In the genomic region with DNA sequence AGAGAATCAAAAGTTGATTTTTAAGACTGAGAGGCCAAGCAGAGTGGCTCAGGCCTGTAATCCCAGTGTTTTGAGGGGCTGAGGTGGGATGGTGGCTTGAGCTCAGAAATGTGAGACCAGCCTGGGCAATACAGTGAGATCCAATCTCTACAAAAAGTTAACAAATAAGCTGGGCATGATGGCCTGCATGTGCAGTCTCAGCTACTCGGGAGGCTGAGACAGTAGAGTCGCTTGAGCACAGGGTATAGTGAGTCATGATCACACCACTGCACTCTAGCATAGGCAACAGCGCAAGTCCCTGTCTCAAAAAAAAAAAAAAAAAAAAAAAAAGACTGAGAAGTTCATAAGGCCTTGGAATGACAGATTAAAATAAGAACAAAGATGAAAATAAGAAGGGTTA, we compare ENCODE assay signal across 22 cellular contexts.
"Had no signal": no experiment of that assay in that cellular context is flagged by ENCODE, and none has a peak within 500 bp of the region (broad histone marks: within the 10 kb centered on the region; RNA-seq: fewer than 3 reads in every experiment).

No MANE protein-coding gene starts in this region.

- ATAC-seq: activated CD4-positive, alpha-beta T cell treated with anti-CD3 and anti-CD28 coated beads for 36 hours; activated T-cell treated with anti-CD3 and anti-CD28 coated beads, Interleukin-2, amount 50 U/mL, for 4 hours; effector memory CD8-positive, alpha-beta T cell; heart right ventricle; left colon; lower lobe of right lung; natural killer cell; stimulated activated naive B cell treated with anti-CD40 and anti-IgM and Interleukin-4, amounts not matched to agents 10 μg/mL and 1 μg/mL and 100 μg/mL, for 72 hours had no signal

- DNase-seq: activated B cell treated with CpG ODN at 0.5 μM for 24 hours; activated CD4-positive, alpha-beta T cell treated with anti-CD3 and anti-CD28 coated beads for 36 hours; activated CD4-positive, alpha-beta T cell treated with anti-CD3 and anti-CD28 coated beads, Interleukin-2, amount 50 U/mL, for 4 hours; activated CD8-positive, alpha-beta memory T cell treated with anti-CD3 and anti-CD28 coated beads for 24 hours; activated CD8-positive, alpha-beta memory T cell treated with anti-CD3 and anti-CD28 coated beads, Interleukin-2, amount 50 U/mL, for 4 hours; activated naive CD4-positive, alpha-beta T cell; activated T-cell treated with anti-CD3 and anti-CD28 coated beads, Interleukin-2, amount 50 U/mL, for 4 hours; effector memory CD8-positive, alpha-beta T cell; esophagus squamous epithelium; heart right ventricle; left colon; lower lobe of right lung; natural killer cell; sigmoid colon; stimulated activated CD4-positive, alpha-beta T cell treated with anti-CD3 and anti-CD28 coated beads, Interleukin-2, amount 100 ng/mL, for 48 hours; stimulated activated CD8-positive, alpha-beta memory T cell treated with anti-CD3 and anti-CD28 coated beads, Interleukin-4, amount 100 ng/mL, for 48 hours; stimulated activated naive B cell treated with anti-CD40 and anti-IgM and Interleukin-4, amounts not matched to agents 10 μg/mL and 1 μg/mL and 100 μg/mL, for 72 hours; T-helper 9 cell; testis had no signal

- H3K36me3 ChIP-seq: adrenal gland, breast epithelium, esophagus squamous epithelium, heart right ventricle, lower lobe of right lung, sigmoid colon had no signal

- H3K4me2 ChIP-seq: smooth muscle cell had no signal

- H3K4me1 ChIP-seq: adrenal gland, breast epithelium, esophagus squamous epithelium, heart right ventricle, lower lobe of right lung, sigmoid colon, testis had no signal

- H3K27ac ChIP-seq: adrenal gland, breast epithelium, esophagus squamous epithelium, heart right ventricle, lower lobe of right lung, sigmoid colon, testis had no signal

- H3K9me3 ChIP-seq: adrenal gland, esophagus squamous epithelium, testis had no signal

- H3K27me3 ChIP-seq: adrenal gland, breast epithelium, esophagus squamous epithelium, heart right ventricle, sigmoid colon, testis had no signal

- H3K4me3 ChIP-seq: adrenal gland, breast epithelium, esophagus squamous epithelium, heart right ventricle, lower lobe of right lung, sigmoid colon, smooth muscle cell, testis had no signal
